23 cellular contexts compared by ENCODE assay signal in genomic region chr5:35371971-35372426, GRCh38.
A peak's percentile ranks its signal among the peaks of the same experiment; 100 is the strongest.
DNase-seq lines count a peak whose midpoint lies in the region; ATAC-seq and TF ChIP-seq lines count a peak whose summit lies in the region.
"Had no signal": no experiment of that assay in that cellular context is flagged by ENCODE, and none has a peak within 500 bp of the region (broad histone marks: within the 10 kb centered on the region; RNA-seq: fewer than 3 reads in every experiment).

No MANE protein-coding gene starts in this region.

- 56 to 75% methylated on average over 1 of the region's 1 CpG for WGBS in tibial nerve, 2 donors

- no peak overlapping the region for H3K4me3 Mint-ChIP-seq in brain

- H3K4me2 ChIP-seq in neural cell (ENCODE audit: low read length) = peak overlapping the region; percentile 24
- H3K4me2 ChIP-seq: A549 had no signal

- ATAC-seq in left cardiac atrium = peak; percentile 69 to 76
- ATAC-seq: A549, GM12878, HCT116, PC-3 had no signal

- no peak overlapping the region for H3K9ac ChIP-seq in neural cell (ENCODE audit: low read length)
- H3K9ac ChIP-seq: GM23248 had no signal

- peak overlapping the region in 4 of 5 experiments; percentile 3 to 93 (median 18) for H3K27ac Mint-ChIP-seq in brain

- H3K27ac ChIP-seq in right atrium auricular region (no peak overlapping the region), neural cell (ENCODE audit: low read length) (peak overlapping the region; percentile 96), tibial nerve (no peak overlapping the region)
- H3K27ac ChIP-seq: A549, GM23248, RWPE1 had no signal

- H3K9me3 ChIP-seq in right atrium auricular region (no peaks in the 10 kb centered on the region), neural cell (ENCODE audit: low read length) (no peaks in the 10 kb centered on the region), tibial nerve (no peaks in the 10 kb centered on the region)
- H3K9me3 ChIP-seq: A549 had no signal

- peaks cover 7% of the 10 kb centered on the region for H3K27me3 Mint-ChIP-seq in brain

- TF ChIP-seq EP300 in neural cell (conservative IDR thresholded peaks at IDR 0.05; ENCODE audit: poor library complexity, severe bottlenecking) (no peak), tibial nerve (IDR thresholded peaks at IDR 0.05) (no peak)

- TF ChIP-seq POLR2A in tibial nerve (IDR thresholded peaks at IDR 0.05) (no peak), erythroblast (IDR thresholded peaks at IDR 0.05; ENCODE audit: low read length) (no peak)

- H3F3A ChIP-seq in neural cell (ENCODE audit: insufficient read depth, low read length, poor library complexity, severe bottlenecking) = peaks cover 18% of the 10 kb centered on the region

- DNase-seq in left cardiac atrium = no peak
- no peak for DNase-seq in right atrium auricular region (ENCODE audit: low spot score)
- DNase-seq in inferior parietal cortex (ENCODE audit: extremely low spot score) = no peak
- DNase-seq in AG08395 (ENCODE audit: low spot score) = no peak
- no peak for DNase-seq in tibial nerve (ENCODE audit: low spot score in 2 of 2)
- DNase-seq in erythroblast (lab: John Stamatoyannopoulos, UW) = no peak
- DNase-seq: C1 segment of cervical spinal cord, DMS 273 treated with DMSO at 0.1 percent for 48 hours, GDM1, GM23248, IMR-90, Karpas-422, NCI-H1105 treated with DMSO at 0.1 percent for 48 hours, NCI-H2029, NCI-H2171, NCI-H82, PC-3 had no signal

- H3K79me2 ChIP-seq in neural cell (replicated peaks; ENCODE audit: insufficient read depth, low read length) = no peaks in the 10 kb centered on the region

- H3K36me3 ChIP-seq in right atrium auricular region (no peaks in the 10 kb centered on the region), neural cell (ENCODE audit: insufficient read depth, low read length) (no peaks in the 10 kb centered on the region), tibial nerve (no peaks in the 10 kb centered on the region)

- H3K27me3 ChIP-seq in right atrium auricular region = no peaks in the 10 kb centered on the region
- H3K27me3 ChIP-seq in neural cell (ENCODE audit: insufficient read depth, low read depth, low read length) = no peaks in the 10 kb centered on the region
- no peaks in the 10 kb centered on the region for H3K27me3 ChIP-seq in tibial nerve

- H3K36me3 Mint-ChIP-seq in brain = no peaks in the 10 kb centered on the region

- H3K4me1 Mint-ChIP-seq in brain = peaks cover 42% of the 10 kb centered on the region

- H3K4me3 ChIP-seq in right atrium auricular region (no peak overlapping the region), neural cell (ENCODE audit: low read length) (no peak overlapping the region), tibial nerve (no peak overlapping the region)
- H3K4me3 ChIP-seq: A549, GM12878, GM23248 had no signal

- intact Hi-C loops in left cardiac atrium (cut with DNase I) = no loop called here

- no peaks in the 10 kb centered on the region for H3K9me3 Mint-ChIP-seq in brain

- H3K4me1 ChIP-seq in right atrium auricular region = no peaks in the 10 kb centered on the region
- peaks cover 0 to 3% (median 0%) of the 10 kb centered on the region in 4 donors for H3K4me1 ChIP-seq in tibial nerve
- H3K4me1 ChIP-seq: A549 had no signal

- TF ChIP-seq RAD21 in neural cell (conservative IDR thresholded peaks at IDR 0.05) = no peak

- H2AFZ ChIP-seq in neural cell (ENCODE audit: low read depth, low read length) = no peak overlapping the region
- H2AFZ ChIP-seq: GM23248 had no signal

- no peaks in the 10 kb centered on the region for H3K9me2 ChIP-seq in neural cell (ENCODE audit: insufficient read depth, low read length)

- H4K20me1 ChIP-seq in neural cell (ENCODE audit: insufficient read depth) = no peaks in the 10 kb centered on the region

- TF ChIP-seq CTCF in right atrium auricular region (IDR thresholded peaks at IDR 0.05) (no peak), brain (conservative IDR thresholded peaks at IDR 0.05) (no peak), neural cell (IDR thresholded peaks at IDR 0.05; ENCODE audit: poor library complexity, severe bottlenecking) (no peak), tibial nerve (IDR thresholded peaks at IDR 0.05) (no peak)

TF ChIP-seq in neural cell, 6 proteins besides CTCF, POLR2A, EP300 and RAD21:
- TF ChIP-seq MXI1 (conservative IDR thresholded peaks at IDR 0.05; ENCODE audit: poor library complexity, severe bottlenecking) (no peak), SMC3 (conservative IDR thresholded peaks at IDR 0.05; ENCODE audit: poor library complexity) (no peak), EZH2 (IDR thresholded peaks at IDR 0.05; ENCODE audit: borderline replicate concordance, insufficient read depth, low read length, poor library complexity, severe bottlenecking) (no peak), POLR2AphosphoS5 (IDR thresholded peaks at IDR 0.05) (no peak), TAF1 (IDR thresholded peaks at IDR 0.05; ENCODE audit: low read depth) (no peak), REST (IDR thresholded peaks at IDR 0.05; ENCODE audit: borderline replicate concordance) (no peak)
